Comparison of ENCODE assay signal across 8 cellular contexts in genomic region chr6:130020892-130021483, GRCh38. TPM values are rescaled to one million over a fixed set of nuclear protein-coding genes. Genes with fewer than 3 reads are reported as not detected.
DNase-seq lines count a peak whose midpoint lies in the region; ATAC-seq, FAIRE-seq and TF ChIP-seq lines count a peak whose summit lies in the region.

No MANE protein-coding gene starts in this region.

- H2AFZ ChIP-seq in keratinocyte (ENCODE audit: control insufficient read depth, low read length), result peak overlapping the region; percentile 55

- peak overlapping the region; percentile 64 to 82 (median 71) for H3K4me3 ChIP-seq in keratinocyte (ENCODE audit: control insufficient read depth in 2 of 3, extremely low read depth in 1 of 3, insufficient read depth in 2 of 3, low read depth in 1 of 3, low read length in 3 of 3)

- H3K9me3 ChIP-seq in keratinocyte (ENCODE audit: control insufficient read depth, low read depth, low read length), result no peaks in the 10 kb centered on the region

- in situ Hi-C loops in ACHN (cut with HindIII; ENCODE audit: low pct_ligation_motif_present, low pct_unique_long_range_greater_than_20kb, low sequenced_read_pairs), result no loop called here

- peak overlapping the region; percentile 75 for H3K9ac ChIP-seq in keratinocyte (ENCODE audit: control insufficient read depth, extremely low read depth, insufficient read depth, low read length)

- peak overlapping the region; percentile 6 for H3K27ac ChIP-seq in keratinocyte (ENCODE audit: control insufficient read depth, insufficient read depth, low read length)

- H3K9me1 ChIP-seq in keratinocyte (ENCODE audit: control insufficient read depth, extremely low read depth, insufficient read depth, low read length), result no peaks in the 10 kb centered on the region

- POLR2A ChIA-PET in activated B cell treated with CpG ODN at 0.5 μM for 24 hours (lab: Charles Lee), result interaction anchor here (0.5 to 3.4 kb wide), 4 partner anchors 10 to 424 kb away, joined by 3 to 23 read pairs (median 6); no protein-coding TSS in a partner anchor

- H3K4me3 Mint-ChIP-seq in activated B cell treated with CpG ODN at 0.5 μM for 24 hours, result peak overlapping the region; percentile 97

- H3K4me2 ChIP-seq in keratinocyte (ENCODE audit: control insufficient read depth, extremely low read depth, insufficient read depth, low read depth, low read length), result peak overlapping the region; percentile 72

- peaks cover 9% of the 10 kb centered on the region for H3K4me1 ChIP-seq in keratinocyte (ENCODE audit: control insufficient read depth, extremely low read depth, insufficient read depth, low read length)

- DNase-seq in ACHN (peak; percentile 83), NCI-H2171 treated with DMSO at 0.1 percent for 48 hours (lab: John Stamatoyannopoulos, UW) (peak; percentile 58), activated B cell treated with CpG ODN at 0.5 μM for 24 hours (peak; percentile 50), cerebellum (ENCODE audit: low spot score) (peak; percentile 52), keratinocyte (ENCODE audit: low read depth, low spot score) (peak; percentile 42)
- DNase-seq in stimulated activated CD4-positive, alpha-beta T cell treated with anti-CD3 and anti-CD28 coated beads, Interleukin-12 subunit alpha, Interleukin-12 subunit beta, amount 100 ng/mL, for 48 hours (ENCODE audit: low read depth in 2 of 3, low spot score in 1 of 3), result peak; percentile 57 to 80 (median 58)

- peaks cover 29% of the 10 kb centered on the region for H3K79me2 ChIP-seq in keratinocyte (ENCODE audit: control insufficient read depth, insufficient read depth, low read length)

- no peaks in the 10 kb centered on the region for H4K20me1 ChIP-seq in keratinocyte (ENCODE audit: control insufficient read depth, extremely low read depth, insufficient read depth, low read length)

- TF ChIP-seq CTCF in activated B cell treated with CpG ODN at 0.5 μM for 24 hours (IDR thresholded peaks at IDR 0.05) (peak; percentile 29), keratinocyte (optimal IDR thresholded peaks at IDR 0.05 in 1 of 3, IDR thresholded peaks at IDR 0.05 in 1 of 3, conservative IDR thresholded peaks at IDR 0.05 in 1 of 3; ENCODE audit: extremely low read depth in 1 of 3, insufficient read depth in 2 of 3, low read length in 3 of 3) (peak; percentile 80 to 83 (median 82))

- H3K27ac Mint-ChIP-seq in activated B cell treated with CpG ODN at 0.5 μM for 24 hours, result peak overlapping the region; percentile 96

- peaks cover 35% of the 10 kb centered on the region for H3K36me3 Mint-ChIP-seq in activated B cell treated with CpG ODN at 0.5 μM for 24 hours (ENCODE audit: low read depth)

- CTCF ChIA-PET in activated B cell treated with CpG ODN at 0.5 μM for 24 hours (lab: Charles Lee), result interaction anchor here (0.7 to 2.3 kb wide), 14 partner anchors 9 to 442 kb away, joined by 3 to 38 read pairs (median 4); no protein-coding TSS in a partner anchor

- H3K27me3 ChIP-seq in keratinocyte (ENCODE audit: control insufficient read depth, extremely low read depth, insufficient read depth, low read length), result no peaks in the 10 kb centered on the region

- ATAC-seq in GM18519 (IDR thresholded peaks at IDR 0.05; ENCODE audit: low FRiP score, unreplicated experiment) (peak; percentile 38), HG03066 (IDR thresholded peaks at IDR 0.05; ENCODE audit: low read depth, unreplicated experiment) (peak; percentile 59), activated B cell treated with CpG ODN at 0.5 μM for 24 hours (ENCODE audit: low read depth) (peak; percentile 58)

- H3K36me3 ChIP-seq in keratinocyte (ENCODE audit: control insufficient read depth in 2 of 2, extremely low read depth in 1 of 2, insufficient read depth in 2 of 2, low read length in 2 of 2), result no peaks in the 10 kb centered on the region

- peaks cover 24% of the 10 kb centered on the region for H3K4me1 Mint-ChIP-seq in activated B cell treated with CpG ODN at 0.5 μM for 24 hours

- dilution Hi-C loops in keratinocyte (cut with MboI; ENCODE audit: extremely low pct_ligation_motif_present, low sequenced_read_pairs), result no loop called here

- no peaks in the 10 kb centered on the region for H3K27me3 Mint-ChIP-seq in activated B cell treated with CpG ODN at 0.5 μM for 24 hours

- intact Hi-C loops in activated B cell treated with CpG ODN at 0.5 μM for 24 hours (cut with micrococcal nuclease), result loop anchor here (1.0 to 5.0 kb wide), 14 partner anchors 37 to 1041 kb away; partner anchors contain the start of gene EPB41L2

- no peaks in the 10 kb centered on the region for H3K9me3 Mint-ChIP-seq in activated B cell treated with CpG ODN at 0.5 μM for 24 hours

- peak; percentile 79 for FAIRE-seq in keratinocyte (lab: Jason Lieb, UNC)

RNA-seq across cellular contexts. Expression of gene L3MBTL3, which starts 2.6 kb away (rescaled TPM):
- total RNA-seq in activated B cell treated with CpG ODN at 0.5 μM for 24 hours, result 28.0 and 30.4 TPM in 2 replicates
- total RNA-seq in cerebellum, result 14.5 TPM
- polyA plus RNA-seq in keratinocyte, result 13.0 to 16.6 TPM (median 13.0 TPM) in 3 replicates
- 18.0 TPM for polyA plus RNA-seq in keratinocyte (2011; ENCODE audit: low read depth)
- polyA plus RNA-seq in keratinocyte (2011; cell fraction: cytosol; rRNA removed), result 9.9 and 14.1 TPM in 2 replicates
- polyA plus RNA-seq in keratinocyte (2011; cell fraction: nucleus; rRNA removed), result 21.8 and 34.0 TPM in 2 replicates
- polyA plus RNA-seq in keratinocyte (2012; ENCODE audit: low replicate concordance), result 5.6 and 13.4 TPM in 2 replicates
- 6.6 to 16.2 TPM (median 10.0 TPM) in 3 replicates for polyA minus RNA-seq in keratinocyte
- polyA minus RNA-seq in keratinocyte (2011; cell fraction: cytosol; rRNA and poly(A)+ RNA removed), result 4.4 TPM
- 14.9 and 22.6 TPM in 2 replicates for polyA minus RNA-seq in keratinocyte (2011; cell fraction: nucleus; rRNA and poly(A)+ RNA removed)

Comparison
In these comparisons a context has a peak if more than half of its experiments do, and no peak if none do; other contexts are left out.
1. Peak in every context shown above with its lines: DNase-seq, ATAC-seq, H3K4me3 ChIP-seq and H3K27ac ChIP-seq.